In genomic region chr11:128814856-128815705, GRCh38 we compare ENCODE assay signal across 9 cellular contexts. TPM values are rescaled to one million over a fixed set of nuclear protein-coding genes. Genes with fewer than 3 reads are reported as not detected.
DNase-seq lines count a peak whose midpoint lies in the region; ATAC-seq and TF ChIP-seq lines count a peak whose summit lies in the region.
"Had no signal": no experiment of that assay in that cellular context is flagged by ENCODE, and none has a peak within 500 bp of the region (broad histone marks: within the 10 kb centered on the region; RNA-seq: fewer than 3 reads in every experiment).

No MANE protein-coding gene starts in this region.

- POLR2A ChIA-PET in activated B cell treated with CpG ODN at 0.5 μM for 24 hours (lab: Charles Lee), result no interaction called here

- H3K4me3 ChIP-seq in iPS DF 6.9 (ENCODE audit: low read length), result peak overlapping the region; percentile 33; the same call in 1 of the 2 replicates
- H3K4me3 ChIP-seq: stomach had no signal

- no peaks in the 10 kb centered on the region for H3K9me3 Mint-ChIP-seq in activated B cell treated with CpG ODN at 0.5 μM for 24 hours

- peaks cover 9% of the 10 kb centered on the region; the same call in 1 of the 2 replicates for H3K4me1 ChIP-seq in iPS DF 6.9 (ENCODE audit: control insufficient read depth, insufficient read depth, low read length)
- H3K4me1 ChIP-seq: stomach had no signal

- H3K4me3 Mint-ChIP-seq in activated B cell treated with CpG ODN at 0.5 μM for 24 hours, result no peak overlapping the region

- intact Hi-C loops in activated B cell treated with CpG ODN at 0.5 μM for 24 hours (cut with micrococcal nuclease), result no loop called here

- peak overlapping the region; percentile 4 for H3K27ac Mint-ChIP-seq in activated B cell treated with CpG ODN at 0.5 μM for 24 hours

- no peaks in the 10 kb centered on the region for H3K27me3 ChIP-seq in iPS DF 6.9 (ENCODE audit: control insufficient read depth, insufficient read depth, low read length)

- WGBS in iPS DF 6.9 (ENCODE audit: insufficient coverage, insufficient read length), result no CpG with 5 or more reads among the region's 9 CpGs

- H3K9me3 ChIP-seq in iPS DF 6.9 (ENCODE audit: control insufficient read depth, insufficient read depth, low read length), result no peaks in the 10 kb centered on the region
- H3K9me3 ChIP-seq: stomach had no signal

- H3K27me3 Mint-ChIP-seq in activated B cell treated with CpG ODN at 0.5 μM for 24 hours, result no peaks in the 10 kb centered on the region

- H3K4me1 Mint-ChIP-seq in activated B cell treated with CpG ODN at 0.5 μM for 24 hours, result no peaks in the 10 kb centered on the region

- CTCF ChIA-PET in activated B cell treated with CpG ODN at 0.5 μM for 24 hours (lab: Charles Lee), result interaction anchor here (1.2 to 1.9 kb wide), 2 partner anchors 16 to 58 kb away, joined by 3 to 9 read pairs; no protein-coding TSS in a partner anchor

- peaks cover 75% of the 10 kb centered on the region for H3K36me3 Mint-ChIP-seq in activated B cell treated with CpG ODN at 0.5 μM for 24 hours (ENCODE audit: low read depth)

- no peak overlapping the region for H3K27ac ChIP-seq in iPS DF 6.9 (ENCODE audit: low read length)
- H3K27ac ChIP-seq: stomach had no signal

- no peaks in the 10 kb centered on the region for H3K36me3 ChIP-seq in iPS DF 6.9 (ENCODE audit: control insufficient read depth, insufficient read depth, low read length)

- no peak for TF ChIP-seq CTCF in activated B cell treated with CpG ODN at 0.5 μM for 24 hours (IDR thresholded peaks at IDR 0.05)

- no peak for ATAC-seq in activated B cell treated with CpG ODN at 0.5 μM for 24 hours (ENCODE audit: low read depth)

- DNase-seq in DMS53 (lab: John Stamatoyannopoulos, UW) (peak; percentile 47), DMS53 treated with DMSO at 0.1 percent for 48 hours (lab: John Stamatoyannopoulos, UW; ENCODE audit: unreplicated experiment) (no peak), activated B cell treated with CpG ODN at 0.5 μM for 24 hours (no peak), iPS DF 6.9 (ENCODE audit: low read depth, low spot score) (peak; percentile 83), stromal cell of bone marrow (ENCODE audit: low read depth) (peak; percentile 91), globus pallidus (ENCODE audit: low spot score) (no peak), HUDEP-2 (lab: John Stamatoyannopoulos, UW; ENCODE audit: unreplicated experiment in 76 of 76) (no peak)
- no peak for DNase-seq in stimulated activated CD8-positive, alpha-beta memory T cell treated with anti-CD3 and anti-CD28 coated beads, Interleukin-4, amount 100 ng/mL, for 48 hours
- DNase-seq: stomach had no signal

RNA-seq across cellular contexts. Expression of gene KCNJ1, which starts 52.0 kb away (rescaled TPM):
- 0.20 TPM in 1 of 2 replicates, not detected in the other for total RNA-seq in activated B cell treated with CpG ODN at 0.5 μM for 24 hours
- total RNA-seq: stomach had no signal

Comparison
In these comparisons a context has a peak if more than half of its experiments do, and no peak if none do; other contexts are left out.
1. DNase-seq: peak in DMS53 (single experiment), iPS DF 6.9 (single experiment) and stromal cell of bone marrow (single experiment); none in DMS53 treated with DMSO at 0.1 percent for 48 hours (single experiment), activated B cell treated with CpG ODN at 0.5 μM for 24 hours (single experiment), stimulated activated CD8-positive, alpha-beta memory T cell treated with anti-CD3 and anti-CD28 coated beads, Interleukin-4, amount 100 ng/mL, for 48 hours (single experiment), globus pallidus (single experiment) and HUDEP-2 (0 of 76).